In genomic region chr7:76071316-76072242, GRCh38 we compare ENCODE assay signal across 15 cellular contexts. TPM values are rescaled to one million over a fixed set of nuclear protein-coding genes. Genes with fewer than 3 reads are reported as not detected.
DNase-seq lines count a peak whose midpoint lies in the region; ATAC-seq and TF ChIP-seq lines count a peak whose summit lies in the region.
"Had no signal": no experiment of that assay in that cellular context is flagged by ENCODE, and none has a peak within 500 bp of the region (broad histone marks: within the 10 kb centered on the region; RNA-seq: fewer than 3 reads in every experiment).

No MANE protein-coding gene starts in this region.

- H3K9ac ChIP-seq in SK-N-SH, result no peak overlapping the region

- H3K27me3 ChIP-seq in SK-N-SH (ENCODE audit: insufficient read depth) (no peaks in the 10 kb centered on the region), heart right ventricle (no peaks in the 10 kb centered on the region), muscle layer of duodenum (ENCODE audit: low read depth, low read length) (no peaks in the 10 kb centered on the region), uterus (no peaks in the 10 kb centered on the region), SJCRH30 (no peaks in the 10 kb centered on the region)

- 0 out of 2 replicates have a peak, but pooled peaks cover 4% of the 10 kb centered on the region for H4K20me1 ChIP-seq in SK-N-SH (ENCODE audit: insufficient read depth)

- H3K9me2 ChIP-seq in SK-N-SH, result no peaks in the 10 kb centered on the region

- no peaks in the 10 kb centered on the region for H3K4me1 ChIP-seq in SK-N-SH (ENCODE audit: control insufficient read depth in 1 of 2, insufficient read depth in 2 of 2, low read depth in 1 of 2, low read length in 1 of 2)
- peaks cover 0 to 31% (median 14%) of the 10 kb centered on the region in 9 donors for H3K4me1 ChIP-seq in heart right ventricle
- peaks cover 0 to 9% of the 10 kb centered on the region in 2 donors for H3K4me1 ChIP-seq in muscle layer of duodenum (ENCODE audit: control insufficient read depth in 1 of 2, insufficient read depth in 2 of 2, low read length in 2 of 2)
- H3K4me1 ChIP-seq in uterus, result no peaks in the 10 kb centered on the region
- H3K4me1 ChIP-seq in SJCRH30, result no peaks in the 10 kb centered on the region

- 93% methylated on average over 47 of the region's 47 CpGs for WGBS in SK-N-SH (ENCODE audit: low lambda C conversion rate)
- 78 to 90% methylated on average over 40 to 47 of the region's 47 CpGs for WGBS in heart right ventricle, 2 donors

- TF ChIP-seq RAD21 in SK-N-SH (IDR thresholded peaks at IDR 0.05; ENCODE audit: low read length), result no peak

- peak; percentile 15 for DNase-seq in SK-N-SH
- DNase-seq in heart right ventricle, result peak; percentile 23 to 52
- peak; percentile 38 to 59 for DNase-seq in uterus
- no peak for DNase-seq in SJCRH30
- no peak for DNase-seq in MV-4-11 (lab: John Stamatoyannopoulos, UW)
- DNase-seq: activated CD4-positive, alpha-beta T cell treated with anti-CD3 and anti-CD28 coated beads for 4 hours; activated naive CD8-positive, alpha-beta T cell treated with anti-CD3 and anti-CD28 coated beads, Interleukin-2, amount 10 ng/mL, durations not matched to agents 7 days and 5 days; activated T-cell treated with anti-CD3 and anti-CD28 coated beads, Interleukin-2, amount 50 U/mL, for 1 hour; erythroblast; NCI-H1105 treated with DMSO at 0.1 percent for 48 hours; NCI-H524 treated with DMSO at 0.1 percent for 48 hours; stimulated activated CD4-positive, alpha-beta T cell treated with anti-CD3 and anti-CD28 coated beads, Interleukin-4, amount 100 ng/mL, for 1 hour had no signal

- no peaks in the 10 kb centered on the region for H3K79me2 ChIP-seq in SK-N-SH (ENCODE audit: insufficient read depth)

- ATAC-seq in SK-N-SH treated with all-trans-retinoic acid at 6 μM for 48 hours (no peak), heart right ventricle (peak in 4 of 8 donors; percentile 14 to 39 (median 32)), HG03432 (IDR thresholded peaks at IDR 0.05; ENCODE audit: unreplicated experiment) (no peak)

- no peak overlapping the region for H3K27ac ChIP-seq in SK-N-SH (ENCODE audit: low read depth in 2 of 2, low read length in 1 of 2)
- H3K27ac ChIP-seq in heart right ventricle, result peak overlapping the region in 6 of 10 donors; percentile 5 to 62 (median 45)
- peak overlapping the region; percentile 49 for H3K27ac ChIP-seq in muscle layer of duodenum (ENCODE audit: low read length)
- peak overlapping the region; percentile 51 to 59 for H3K27ac ChIP-seq in uterus
- no peak overlapping the region for H3K27ac ChIP-seq in SJCRH30

- no peak for TF ChIP-seq EP300 in SK-N-SH (IDR thresholded peaks at IDR 0.05; ENCODE audit: borderline replicate concordance in 1 of 2, low read depth in 1 of 2, low read length in 1 of 2)

- peaks cover 24% of the 10 kb centered on the region for H3F3A ChIP-seq in SK-N-SH (replicated peaks; ENCODE audit: insufficient read depth)

- H3K9me3 ChIP-seq in SK-N-SH (no peaks in the 10 kb centered on the region), heart right ventricle (peaks cover 0 to 15% (median 6%) of the 10 kb centered on the region in 11 donors), muscle layer of duodenum (ENCODE audit: control insufficient read depth in 1 of 2, low read length in 2 of 2) (peaks cover 0 to 9% of the 10 kb centered on the region in 2 donors), uterus (no peaks in the 10 kb centered on the region), SJCRH30 (replicated peaks) (no peaks in the 10 kb centered on the region)

- H2AFZ ChIP-seq in SK-N-SH (ENCODE audit: low read depth), result no peak overlapping the region

- CTCF ChIA-PET in SK-N-SH (lab: Yijun Ruan, JAX), result interaction anchor here (1.2 to 1.3 kb wide), 4 partner anchors 10 to 107 kb away, joined by 3 to 4 read pairs (median 3); no protein-coding TSS in a partner anchor

- POLR2A ChIA-PET in SK-N-SH (lab: Yijun Ruan, JAX), result interaction anchor here (0.6 kb wide), 1 partner anchor 74 kb away, joined by 4 read pairs; no protein-coding TSS in a partner anchor

- H3K4me2 ChIP-seq in SK-N-SH, result no peak overlapping the region

- TF ChIP-seq CTCF in SK-N-SH (IDR thresholded peaks at IDR 0.05), result no peak
- TF ChIP-seq CTCF in heart right ventricle (IDR thresholded peaks at IDR 0.05), result no peak
- no peak for TF ChIP-seq CTCF in uterus (IDR thresholded peaks at IDR 0.05)

- intact Hi-C loops in heart right ventricle (cut with DNase I), result no loop called here
- intact Hi-C loops in uterus (cut with DNase I; ENCODE audit: low total_unique reads), result no loop called here

- H3K4me3 ChIP-seq in SK-N-SH (ENCODE audit: low read depth in 2 of 2, low read length in 1 of 2), result no peak overlapping the region
- H3K4me3 ChIP-seq in heart right ventricle, result no peak overlapping the region
- H3K4me3 ChIP-seq in muscle layer of duodenum (ENCODE audit: low read depth in 1 of 2, low read length in 2 of 2), result no peak overlapping the region
- no peak overlapping the region for H3K4me3 ChIP-seq in uterus
- H3K4me3 ChIP-seq in SJCRH30, result no peak overlapping the region

- H3K36me3 ChIP-seq in SK-N-SH (replicated peaks in 1 of 2; ENCODE audit: control insufficient read depth in 1 of 2, insufficient read depth in 2 of 2, low read length in 1 of 2) (peaks cover 4 to 8% of the 10 kb centered on the region in 2 experiments), heart right ventricle (peaks cover 0 to 13% (median 4%) of the 10 kb centered on the region in 9 donors), muscle layer of duodenum (ENCODE audit: control insufficient read depth in 1 of 2, insufficient read depth in 2 of 2, low read length in 2 of 2) (peaks cover 10 to 14% of the 10 kb centered on the region in 2 donors), uterus (no peaks in the 10 kb centered on the region), SJCRH30 (peaks cover 6% of the 10 kb centered on the region)

- TF ChIP-seq POLR2A in uterus (IDR thresholded peaks at IDR 0.05), result no peak

TF ChIP-seq in SK-N-SH, 30 proteins besides CTCF, POLR2A, EP300 and RAD21 (continues in another document):
- TF ChIP-seq GATA2 (CRISPR knock-in tag; IDR thresholded peaks at IDR 0.05) (no peak), YY1 (IDR thresholded peaks at IDR 0.05; ENCODE audit: low read depth) (no peak), TAF1 (IDR thresholded peaks at IDR 0.05; ENCODE audit: borderline replicate concordance, low read depth, low read length) (no peak), FOSL2 (IDR thresholded peaks at IDR 0.05; ENCODE audit: borderline replicate concordance, low read depth) (no peak), SIN3A (IDR thresholded peaks at IDR 0.05; ENCODE audit: borderline replicate concordance, low read depth, low read length) (no peak)
- TF ChIP-seq, protein P1, sequence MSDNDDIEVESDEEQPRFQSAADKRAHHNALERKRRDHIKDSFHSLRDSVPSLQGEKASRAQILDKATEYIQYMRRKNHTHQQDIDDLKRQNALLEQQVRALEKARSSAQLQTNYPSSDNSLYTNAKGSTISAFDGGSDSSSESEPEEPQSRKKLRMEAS (IDR thresholded peaks at IDR 0.05; ENCODE audit: low read depth), result no peak

TF ChIP-seq in SK-N-SH treated with all-trans-retinoic acid at 6 μM for 48 hours, 23 proteins besides CTCF, POLR2A, EP300 and RAD21 (continues in another document):
- TF ChIP-seq ZC3H10 (CRISPR knock-in tag; IDR thresholded peaks at IDR 0.05), result no peak
- TF ChIP-seq ARNTL (CRISPR knock-in tag; IDR thresholded peaks at IDR 0.05; ENCODE audit: borderline replicate concordance, low read depth), result no peak
- TF ChIP-seq ESRRG (CRISPR knock-in tag; IDR thresholded peaks at IDR 0.05), result no peak
- no peak for TF ChIP-seq CSDC2 (CRISPR knock-in tag; IDR thresholded peaks at IDR 0.05)
- TF ChIP-seq PPARA (CRISPR knock-in tag; IDR thresholded peaks at IDR 0.05; ENCODE audit: borderline replicate concordance), result no peak
- no peak for TF ChIP-seq ZNF70 (CRISPR knock-in tag; IDR thresholded peaks at IDR 0.05)
- TF ChIP-seq SNAI2 (CRISPR knock-in tag; IDR thresholded peaks at IDR 0.05), result no peak
- TF ChIP-seq ZNF8 (CRISPR knock-in tag; IDR thresholded peaks at IDR 0.05), result no peak
- no peak for TF ChIP-seq GLIS3 (CRISPR knock-in tag; IDR thresholded peaks at IDR 0.05)
- no peak for TF ChIP-seq TCF4 (CRISPR knock-in tag; IDR thresholded peaks at IDR 0.05; ENCODE audit: borderline replicate concordance)
- TF ChIP-seq, protein P2, sequence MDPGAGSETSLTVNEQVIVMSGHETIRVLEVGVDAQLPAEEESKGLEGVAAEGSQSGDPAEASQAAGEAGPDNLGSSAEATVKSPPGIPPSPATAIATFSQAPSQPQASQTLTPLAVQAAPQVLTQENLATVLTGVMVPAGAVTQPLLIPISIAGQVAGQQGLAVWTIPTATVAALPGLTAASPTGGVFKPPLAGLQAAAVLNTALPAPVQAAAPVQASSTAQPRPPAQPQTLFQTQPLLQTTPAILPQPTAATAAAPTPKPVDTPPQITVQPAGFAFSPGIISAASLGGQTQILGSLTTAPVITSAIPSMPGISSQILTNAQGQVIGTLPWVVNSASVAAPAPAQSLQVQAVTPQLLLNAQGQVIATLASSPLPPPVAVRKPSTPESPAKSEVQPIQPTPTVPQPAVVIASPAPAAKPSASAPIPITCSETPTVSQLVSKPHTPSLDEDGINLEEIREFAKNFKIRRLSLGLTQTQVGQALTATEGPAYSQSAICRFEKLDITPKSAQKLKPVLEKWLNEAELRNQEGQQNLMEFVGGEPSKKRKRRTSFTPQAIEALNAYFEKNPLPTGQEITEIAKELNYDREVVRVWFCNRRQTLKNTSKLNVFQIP (CRISPR knock-in tag; IDR thresholded peaks at IDR 0.05; ENCODE audit: borderline replicate concordance, low read depth), result no peak
- no peak for TF ChIP-seq ISL1 (CRISPR knock-in tag; IDR thresholded peaks at IDR 0.05)
- TF ChIP-seq OSR1 (CRISPR knock-in tag; IDR thresholded peaks at IDR 0.05), result no peak
- no peak for TF ChIP-seq ZFP30 (CRISPR knock-in tag; IDR thresholded peaks at IDR 0.05)

RNA-seq across cellular contexts. Expression of gene MDH2, which starts 23.7 kb away (rescaled TPM):
- 244 and 301 TPM in 2 replicates for polyA plus RNA-seq in SK-N-SH (2012; rRNA removed)
- 157 and 199 TPM in 2 replicates for polyA plus RNA-seq in SK-N-SH (2012; cell fraction: cytosol; rRNA removed)
- 189 and 235 TPM in 2 replicates for polyA plus RNA-seq in SK-N-SH (2012; cell fraction: nucleus; rRNA removed)
- total RNA-seq in heart right ventricle, result 100 to 1,000 TPM; 383 to 686 (median 453) TPM
- 100 to 1,000 TPM in 1 of 2 donors, 10 to 100 TPM in 1; 66.1 to 252 TPM for polyA plus RNA-seq in heart right ventricle
- total RNA-seq in uterus, result 10 to 100 TPM; 24.3 to 88.4 (median 30.0) TPM
- total RNA-seq in SJCRH30 (2014; rRNA removed; shearing (Covaris generic)), result 160 and 168 TPM in 2 replicates

RNA-seq across cellular contexts. Expression of gene STYXL1, which starts 23.8 kb away (rescaled TPM):
- polyA plus RNA-seq in SK-N-SH (2012; rRNA removed), result 86.6 and 89.4 TPM in 2 replicates
- 68.1 and 79.1 TPM in 2 replicates for polyA plus RNA-seq in SK-N-SH (2012; cell fraction: cytosol; rRNA removed)
- 66.0 and 75.5 TPM in 2 replicates for polyA plus RNA-seq in SK-N-SH (2012; cell fraction: nucleus; rRNA removed)
- total RNA-seq in heart right ventricle, result 10 to 100 TPM; 11.0 to 30.0 (median 16.9) TPM
- 10 to 100 TPM; 41.5 to 53.9 TPM for polyA plus RNA-seq in heart right ventricle
- total RNA-seq in uterus, result 10 to 100 TPM in 2 of 4 donors, 1 to 10 TPM in 2; 4.4 to 27.3 (median 14.1) TPM
- total RNA-seq in SJCRH30 (2014; rRNA removed; shearing (Covaris generic)), result 60.9 and 66.8 TPM in 2 replicates

Comparison
In these comparisons a context has a peak if more than half of its experiments do, and no peak if none do; other contexts are left out.
1. DNase-seq: peak in SK-N-SH (single experiment), heart right ventricle (2 of 2) and uterus (2 of 2); none in SJCRH30 (0 of 2) and MV-4-11 (single experiment).
2. H3K27ac ChIP-seq: peak in heart right ventricle (6 of 10), muscle layer of duodenum (single experiment) and uterus (2 of 2); none in SK-N-SH (0 of 2) and SJCRH30 (single experiment).